ENCODE assay signal across 8 cellular contexts in genomic region chr2:148888003-148888501, GRCh38. TPM values are rescaled to one million over a fixed set of nuclear protein-coding genes. Genes with fewer than 3 reads are reported as not detected.
DNase-seq lines count a peak whose midpoint lies in the region; ATAC-seq, FAIRE-seq and TF ChIP-seq lines count a peak whose summit lies in the region.

No MANE protein-coding gene starts in this region.

- no peak overlapping the region for H2BK12ac ChIP-seq in neuronal stem cell (ENCODE audit: low read length)

- no peak overlapping the region for H4K91ac ChIP-seq in neuronal stem cell (ENCODE audit: low read depth, low read length, poor library complexity)

- no peak overlapping the region for H3K4ac ChIP-seq in neuronal stem cell (ENCODE audit: low read length)

- peak overlapping the region; percentile 50 for H3K4me3 Mint-ChIP-seq in dendritic cell treated with granulocyte-macrophage colony-stimulating factor and Interleukin-4, amounts not matched to agents 40 ng/mL and 50 ng/mL, for 4 days

- no peaks in the 10 kb centered on the region for H3K36me3 Mint-ChIP-seq in dendritic cell treated with granulocyte-macrophage colony-stimulating factor and Interleukin-4, amounts not matched to agents 40 ng/mL and 50 ng/mL, for 4 days (ENCODE audit: low read depth)

- no CpG with 5 or more reads among the region's 34 CpGs for WGBS in neuronal stem cell (ENCODE audit: extremely low coverage in 2 of 2, insufficient read length in 2 of 2, insufficient replicate concordance in 1 of 2), 2 donors

- peak; percentile 15 for TF ChIP-seq CTCF in GM12873 (IDR thresholded peaks at IDR 0.05; ENCODE audit: insufficient read depth, low read depth, low read length, missing control alignments)

- H3K9me3 Mint-ChIP-seq in dendritic cell treated with granulocyte-macrophage colony-stimulating factor and Interleukin-4, amounts not matched to agents 40 ng/mL and 50 ng/mL, for 4 days, result peaks cover 10% of the 10 kb centered on the region

- no peak for ATAC-seq in GM21390 (IDR thresholded peaks at IDR 0.05; ENCODE audit: unreplicated experiment)
- no peak for ATAC-seq in HG02759 (IDR thresholded peaks at IDR 0.05; ENCODE audit: unreplicated experiment)

- no peak overlapping the region for H3K27ac Mint-ChIP-seq in dendritic cell treated with granulocyte-macrophage colony-stimulating factor and Interleukin-4, amounts not matched to agents 40 ng/mL and 50 ng/mL, for 4 days

- no peak overlapping the region for H2AK5ac ChIP-seq in neuronal stem cell (ENCODE audit: low read depth, low read length)

- H4K8ac ChIP-seq in neuronal stem cell (ENCODE audit: low read depth, low read length), result no peak overlapping the region

- FAIRE-seq in GM19239 (lab: Jason Lieb, UNC), result no peak

- peak overlapping the region; percentile 90 for H3K4me2 ChIP-seq in neuronal stem cell (ENCODE audit: insufficient read depth, low read length, poor library complexity, severe bottlenecking)

- peaks cover 13% of the 10 kb centered on the region for H3K4me1 Mint-ChIP-seq in dendritic cell treated with granulocyte-macrophage colony-stimulating factor and Interleukin-4, amounts not matched to agents 40 ng/mL and 50 ng/mL, for 4 days (ENCODE audit: low read depth)

- H3K9me3 ChIP-seq in neuronal stem cell (replicated peaks in 1 of 2; ENCODE audit: control insufficient read depth in 2 of 2, insufficient read depth in 1 of 2, low read depth in 1 of 2, low read length in 2 of 2), result peaks cover 6 to 22% of the 10 kb centered on the region in 2 donors

- H2BK120ac ChIP-seq in neuronal stem cell (ENCODE audit: low read depth, low read length), result no peak overlapping the region

- DNase-seq in NCI-H2171 treated with DMSO at 0.1 percent for 48 hours (lab: John Stamatoyannopoulos, UW), result peak; percentile 60
- DNase-seq in neuronal stem cell (ENCODE audit: low spot score), result peak; percentile 44
- DNase-seq in hepatic stellate cell (ENCODE audit: low spot score), result no peak
- DNase-seq in GM19239 (ENCODE audit: insufficient read length, low spot score), result no peak

- peak overlapping the region; percentile 85 for H3K18ac ChIP-seq in neuronal stem cell (ENCODE audit: low read length)

- peak overlapping the region; percentile 68 for H2AFZ ChIP-seq in neuronal stem cell (ENCODE audit: low read length)

- no peak overlapping the region for H2BK15ac ChIP-seq in neuronal stem cell (ENCODE audit: low read length)

- no peaks in the 10 kb centered on the region for H3K27me3 ChIP-seq in neuronal stem cell (ENCODE audit: control insufficient read depth in 3 of 3, insufficient read depth in 3 of 3, low read depth in 1 of 3, low read length in 3 of 3)

- H3K79me1 ChIP-seq in neuronal stem cell (ENCODE audit: low read depth, low read length), result peaks cover 2% of the 10 kb centered on the region

- peaks cover 3 to 19% of the 10 kb centered on the region in 2 donors for H3K36me3 ChIP-seq in neuronal stem cell (replicated peaks in 1 of 2; ENCODE audit: control insufficient read depth in 2 of 2, insufficient read depth in 2 of 2, low read length in 2 of 2)

- H3K23ac ChIP-seq in neuronal stem cell (ENCODE audit: low read depth, low read length, poor library complexity), result no peak overlapping the region

- H3K27me3 Mint-ChIP-seq in dendritic cell treated with granulocyte-macrophage colony-stimulating factor and Interleukin-4, amounts not matched to agents 40 ng/mL and 50 ng/mL, for 4 days, result peaks cover 40% of the 10 kb centered on the region

- peak overlapping the region; percentile 26 for H3K9ac ChIP-seq in neuronal stem cell (ENCODE audit: low read depth, low read length, poor library complexity)

- peak overlapping the region; percentile 90 for H3K27ac ChIP-seq in neuronal stem cell (replicated peaks; ENCODE audit: low read length)

- H3K4me3 ChIP-seq in neuronal stem cell (ENCODE audit: low read length in 2 of 2), result peak overlapping the region; percentile 40 to 76

- intact Hi-C loops in dendritic cell treated with granulocyte-macrophage colony-stimulating factor and Interleukin-4, amounts not matched to agents 40 ng/mL and 50 ng/mL, for 4 days (cut with micrococcal nuclease), result no loop called here

- H3K14ac ChIP-seq in neuronal stem cell (ENCODE audit: low read length), result no peak overlapping the region

- H3K4me1 ChIP-seq in neuronal stem cell (ENCODE audit: control insufficient read depth in 2 of 2, insufficient read depth in 1 of 2, low read depth in 1 of 2, low read length in 2 of 2), result peaks cover 2 to 7% of the 10 kb centered on the region in 2 donors

- peak overlapping the region; percentile 79 for H2BK5ac ChIP-seq in neuronal stem cell (ENCODE audit: low read length)

RNA-seq across cellular contexts. Expression of gene KIF5C, which starts 13.0 kb away (rescaled TPM):
- 79.5 TPM for polyA plus RNA-seq in neuronal stem cell (2013, experiment 1 of 2)
- polyA plus RNA-seq in neuronal stem cell (2013, experiment 2 of 2), result 90.7 TPM

Comparison
In these comparisons a context has a peak if more than half of its experiments do, and no peak if none do; other contexts are left out.
1. DNase-seq: peak in NCI-H2171 treated with DMSO at 0.1 percent for 48 hours (single experiment) and neuronal stem cell (single experiment); none in hepatic stellate cell (single experiment) and GM19239 (single experiment).